ENCODE assay signal across 26 cellular contexts in genomic region chr4:56440983-56441382, GRCh38. TPM values are rescaled to one million over a fixed set of nuclear protein-coding genes. Genes with fewer than 3 reads are reported as not detected.
DNase-seq lines count a peak whose midpoint lies in the region; ATAC-seq and TF ChIP-seq lines count a peak whose summit lies in the region.
"Had no signal": no experiment of that assay in that cellular context is flagged by ENCODE, and none has a peak within 500 bp of the region (broad histone marks: within the 10 kb centered on the region; RNA-seq: fewer than 3 reads in every experiment).

No MANE protein-coding gene starts in this region.

- H3K9me3 ChIP-seq in BLaER1 (no peaks in the 10 kb centered on the region), HUES64 (ENCODE audit: insufficient read depth, low read depth, low read length) (no peaks in the 10 kb centered on the region), SU-DHL-6 (ENCODE audit: insufficient read depth, low read length) (no peaks in the 10 kb centered on the region), Karpas-422 (ENCODE audit: low read length) (no peaks in the 10 kb centered on the region)
- H3K9me3 ChIP-seq: heart right ventricle, upper lobe of right lung had no signal

- no peak overlapping the region for H3K27ac ChIP-seq in BLaER1
- H3K27ac ChIP-seq in HUES64 (ENCODE audit: low read depth, low read length): no peak overlapping the region
- no peak overlapping the region for H3K27ac ChIP-seq in SU-DHL-6 (ENCODE audit: low read depth, low read length)
- no peak overlapping the region for H3K27ac ChIP-seq in Karpas-422 (ENCODE audit: low read length)
- H3K27ac ChIP-seq: cardiac muscle cell, coronary artery, heart right ventricle, parathyroid adenoma, upper lobe of right lung had no signal

- peak overlapping the region in 3 of 5 experiments; percentile 1 to 77 (median 57) for H3K27ac Mint-ChIP-seq in brain
- H3K27ac Mint-ChIP-seq: activated naive CD4-positive, alpha-beta T cell treated with anti-CD3 and anti-CD28 coated beads for 36 hours; nephron progenitor cell; stimulated activated effector memory CD8-positive, alpha-beta T cell treated with anti-CD3 and anti-CD28 coated beads, Interleukin-12 subunit alpha, Interleukin-12 subunit beta, amount 100 ng/mL, for 72 hours had no signal

- H3K9me3 Mint-ChIP-seq in brain: peaks cover 0 to 9% (median 3%) of the 10 kb centered on the region in 5 experiments
- H3K9me3 Mint-ChIP-seq: activated naive CD4-positive, alpha-beta T cell treated with anti-CD3 and anti-CD28 coated beads for 36 hours; nephron progenitor cell; stimulated activated effector memory CD8-positive, alpha-beta T cell treated with anti-CD3 and anti-CD28 coated beads, Interleukin-12 subunit alpha, Interleukin-12 subunit beta, amount 100 ng/mL, for 72 hours had no signal

- peaks cover 68% of the 10 kb centered on the region for H3K4me1 Mint-ChIP-seq in brain

- H3K4me3 Mint-ChIP-seq in brain: peak overlapping the region in 4 of 5 experiments; percentile 62 to 98 (median 70)
- H3K4me3 Mint-ChIP-seq: activated CD8-positive, alpha-beta memory T cell treated with anti-CD3 and anti-CD28 coated beads, Interleukin-2, amount 10 ng/mL, durations not matched to agents 7 days and 5 days; activated naive CD4-positive, alpha-beta T cell treated with anti-CD3 and anti-CD28 coated beads for 36 hours; stimulated activated effector memory CD8-positive, alpha-beta T cell treated with anti-CD3 and anti-CD28 coated beads, Interleukin-12 subunit alpha, Interleukin-12 subunit beta, amount 100 ng/mL, for 72 hours had no signal

- no peak for DNase-seq in Karpas-422
- DNase-seq: activated CD4-positive, alpha-beta T cell treated with anti-CD3 and anti-CD28 coated beads for 4 hours; activated CD8-positive, alpha-beta memory T cell treated with anti-CD3 and anti-CD28 coated beads, Interleukin-2, amount 10 ng/mL, durations not matched to agents 7 days and 5 days; activated naive CD4-positive, alpha-beta T cell treated with anti-CD3 and anti-CD28 coated beads for 36 hours; Calu3; effector memory CD4-positive, alpha-beta T cell; erythroblast; heart right ventricle; NCI-H1092 treated with DMSO at 0.1 percent for 48 hours; NCI-H1930; nephron progenitor cell; stimulated activated CD4-positive, alpha-beta T cell treated with anti-CD3 and anti-CD28 coated beads, Interleukin-4, amount 100 ng/mL, for 24 hours; upper lobe of right lung had no signal

- H3K4me1 ChIP-seq in BLaER1: peaks cover 42% of the 10 kb centered on the region
- peaks cover 26% of the 10 kb centered on the region for H3K4me1 ChIP-seq in HUES64 (ENCODE audit: insufficient read depth, low read length)
- peaks cover 33% of the 10 kb centered on the region for H3K4me1 ChIP-seq in Karpas-422 (ENCODE audit: low read length)
- H3K4me1 ChIP-seq: parathyroid adenoma, upper lobe of right lung had no signal

- H2AFZ ChIP-seq in SU-DHL-6 (ENCODE audit: low read depth, low read length, severe bottlenecking) (no peak overlapping the region), Karpas-422 (ENCODE audit: low read length) (no peak overlapping the region)
- H2AFZ ChIP-seq: parathyroid adenoma had no signal

- H3K79me2 ChIP-seq in SU-DHL-6 (ENCODE audit: insufficient read depth, low read length) (peaks cover 92% of the 10 kb centered on the region), Karpas-422 (ENCODE audit: low read length) (peaks cover 98% of the 10 kb centered on the region)
- H3K79me2 ChIP-seq: parathyroid adenoma had no signal

- H3K27me3 ChIP-seq in BLaER1 (no peaks in the 10 kb centered on the region), HUES64 (ENCODE audit: insufficient read depth, low read length) (no peaks in the 10 kb centered on the region), SU-DHL-6 (ENCODE audit: low read length) (no peaks in the 10 kb centered on the region), Karpas-422 (ENCODE audit: low read length) (no peaks in the 10 kb centered on the region)
- H3K27me3 ChIP-seq: cardiac muscle cell, heart right ventricle, upper lobe of right lung had no signal

- H3K9ac ChIP-seq in BLaER1: no peak overlapping the region
- no peak overlapping the region for H3K9ac ChIP-seq in HUES64 (ENCODE audit: low read depth, low read length)
- H3K9ac ChIP-seq in SU-DHL-6 (ENCODE audit: low read length): no peak overlapping the region
- no peak overlapping the region for H3K9ac ChIP-seq in Karpas-422 (ENCODE audit: low read length)
- H3K9ac ChIP-seq: parathyroid adenoma had no signal

- no peaks in the 10 kb centered on the region for H3F3A ChIP-seq in SU-DHL-6 (ENCODE audit: insufficient read depth)

- no peak overlapping the region for H3K4me3 ChIP-seq in BLaER1
- H3K4me3 ChIP-seq in HUES64 (ENCODE audit: low read length): peak overlapping the region; percentile 1; the same call in 1 of the 2 replicates
- H3K4me3 ChIP-seq in SU-DHL-6 (ENCODE audit: insufficient read depth, low read length, poor library complexity, severe bottlenecking): no peak overlapping the region
- no peak overlapping the region for H3K4me3 ChIP-seq in Karpas-422 (ENCODE audit: low read length)
- H3K4me3 ChIP-seq: cardiac muscle cell, coronary artery, heart right ventricle, lung, upper lobe of right lung had no signal

- ATAC-seq in HG03108 (IDR thresholded peaks at IDR 0.05; ENCODE audit: unreplicated experiment) (no peak), HG03520 (IDR thresholded peaks at IDR 0.05; ENCODE audit: unreplicated experiment) (no peak)
- ATAC-seq: activated CD8-positive, alpha-beta memory T cell treated with anti-CD3 and anti-CD28 coated beads, Interleukin-2, amount 10 ng/mL, durations not matched to agents 7 days and 5 days; heart right ventricle; sciatic nerve; SK-N-SH treated with all-trans-retinoic acid at 6 μM for 48 hours; stimulated activated effector memory CD8-positive, alpha-beta T cell treated with anti-CD3 and anti-CD28 coated beads, Interleukin-12 subunit alpha, Interleukin-12 subunit beta, amount 100 ng/mL, for 72 hours; upper lobe of right lung had no signal

- peak overlapping the region; percentile 83; the same call in 1 of the 2 replicates for H3K4me2 ChIP-seq in BLaER1
- H3K4me2 ChIP-seq in SU-DHL-6 (ENCODE audit: low read depth, low read length, poor library complexity, severe bottlenecking): peak overlapping the region; percentile 22
- H3K4me2 ChIP-seq in Karpas-422 (ENCODE audit: low read depth, low read length, poor library complexity, severe bottlenecking): no peak overlapping the region

- H3K36me3 Mint-ChIP-seq in brain: peaks cover 47% of the 10 kb centered on the region

- H4K20me1 ChIP-seq in BLaER1 (peaks cover 94% of the 10 kb centered on the region), SU-DHL-6 (ENCODE audit: low read depth, low read length) (0 out of 2 replicates have a peak, but pooled peaks cover 4% of the 10 kb centered on the region), Karpas-422 (ENCODE audit: insufficient read depth, low read depth, low read length) (peaks cover 42% of the 10 kb centered on the region)

- H3K36me3 ChIP-seq in BLaER1: peaks cover 64% of the 10 kb centered on the region
- H3K36me3 ChIP-seq in HUES64 (ENCODE audit: insufficient read depth, low read length): peaks cover 74% of the 10 kb centered on the region
- H3K36me3 ChIP-seq in SU-DHL-6 (ENCODE audit: low read length): peaks cover 16% of the 10 kb centered on the region; the same call in 1 of the 2 replicates
- peaks cover 62% of the 10 kb centered on the region for H3K36me3 ChIP-seq in Karpas-422 (ENCODE audit: insufficient read depth, low read length)

- 86% methylated on average over 1 of the region's 1 CpG for WGBS in HUES64

- TF ChIP-seq CTCF in SU-DHL-6 (IDR thresholded peaks at IDR 0.05; ENCODE audit: insufficient read depth, low read length, poor library complexity, severe bottlenecking): no peak
- TF ChIP-seq CTCF in brain (conservative IDR thresholded peaks at IDR 0.05): no peak

- H3K9me2 ChIP-seq in SU-DHL-6 (replicated peaks; ENCODE audit: insufficient read depth, low read length) (no peaks in the 10 kb centered on the region), Karpas-422 (replicated peaks; ENCODE audit: insufficient read depth, low read length) (no peaks in the 10 kb centered on the region)

- peaks cover 13% of the 10 kb centered on the region for H3K27me3 Mint-ChIP-seq in brain
- H3K27me3 Mint-ChIP-seq: activated CD8-positive, alpha-beta memory T cell treated with anti-CD3 and anti-CD28 coated beads, Interleukin-2, amount 10 ng/mL, durations not matched to agents 7 days and 5 days had no signal

RNA-seq across cellular contexts. Expression of gene PAICS, which starts 4.9 kb away (rescaled TPM):
- polyA plus RNA-seq in HUES64 (2013, experiment 1 of 2): 328 TPM
- 347 TPM for polyA plus RNA-seq in HUES64 (2013, experiment 2 of 2)
- 45.7 TPM for polyA plus RNA-seq in brain (ENCODE audit: insufficient read depth, low read depth, low replicate concordance)
- total RNA-seq in Karpas-422 (2014; rRNA removed; shearing (Covaris generic); ENCODE audit: low replicate concordance): 81.8 and 155 TPM in 2 replicates

RNA-seq across cellular contexts. Expression of gene PPAT, which starts 5.6 kb away (rescaled TPM):
- polyA plus RNA-seq in HUES64 (2013, experiment 1 of 2): 54.8 TPM
- 54.0 TPM for polyA plus RNA-seq in HUES64 (2013, experiment 2 of 2)
- 8.4 TPM for polyA plus RNA-seq in brain (ENCODE audit: insufficient read depth, low read depth, low replicate concordance)
- 34.1 and 44.9 TPM in 2 replicates for total RNA-seq in Karpas-422 (2014; rRNA removed; shearing (Covaris generic); ENCODE audit: low replicate concordance)

RNA-seq across cellular contexts. Expression of gene SRP72, which starts 26.4 kb away (rescaled TPM):
- 96.8 TPM for polyA plus RNA-seq in HUES64 (2013, experiment 1 of 2)
- 96.0 TPM for polyA plus RNA-seq in HUES64 (2013, experiment 2 of 2)
- 26.9 TPM for polyA plus RNA-seq in brain (ENCODE audit: insufficient read depth, low read depth, low replicate concordance)
- 78.1 and 82.4 TPM in 2 replicates for total RNA-seq in Karpas-422 (2014; rRNA removed; shearing (Covaris generic); ENCODE audit: low replicate concordance)

RNA-seq across cellular contexts. Expression of gene AASDH, which starts 53.7 kb away (rescaled TPM):
- polyA plus RNA-seq in HUES64 (2013, experiment 1 of 2): 8.9 TPM
- 11.2 TPM for polyA plus RNA-seq in HUES64 (2013, experiment 2 of 2)
- polyA plus RNA-seq in brain (ENCODE audit: insufficient read depth, low read depth, low replicate concordance): 2.4 TPM
- 13.3 and 42.2 TPM in 2 replicates for total RNA-seq in Karpas-422 (2014; rRNA removed; shearing (Covaris generic); ENCODE audit: low replicate concordance)
